Comparison of ENCODE assay signal across 26 cellular contexts in the genomic region with DNA sequence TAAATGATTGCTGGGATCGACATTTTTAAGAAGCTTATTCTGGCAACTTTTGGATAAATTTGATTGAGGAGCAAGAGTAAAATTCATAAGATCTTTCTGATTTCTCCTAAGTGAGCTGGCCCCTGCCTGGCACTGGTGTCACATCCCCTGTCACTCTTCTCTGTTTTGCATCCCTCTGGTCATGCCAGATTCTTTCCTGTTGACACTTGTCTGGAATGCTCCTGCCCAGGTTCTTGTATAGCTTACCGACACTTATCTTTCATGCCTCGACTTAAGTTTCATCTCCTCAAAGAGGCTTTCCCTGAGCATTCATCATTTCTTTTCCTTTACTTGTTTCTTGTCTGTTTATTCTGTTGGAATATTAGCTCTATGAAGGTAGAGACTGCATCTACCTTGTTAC. TPM values are rescaled to one million over a fixed set of nuclear protein-coding genes. Genes with fewer than 3 reads are reported as not detected.
DNase-seq lines count a peak whose midpoint lies in the region; ATAC-seq and TF ChIP-seq lines count a peak whose summit lies in the region.
"Had no signal": no experiment of that assay in that cellular context is flagged by ENCODE, and none has a peak within 500 bp of the region (broad histone marks: within the 10 kb centered on the region; RNA-seq: fewer than 3 reads in every experiment).

No MANE protein-coding gene starts in this region.

- no peak overlapping the region for H3K27ac Mint-ChIP-seq in Caco-2 (ENCODE audit: unreplicated experiment)
- H3K27ac Mint-ChIP-seq: CD8-positive, alpha-beta memory T cell; GM23338; IgD-negative memory B cell had no signal

- H3K27me3 ChIP-seq in Caco-2 (replicated peaks; ENCODE audit: control insufficient read depth, insufficient read depth, low read length): no peaks in the 10 kb centered on the region
- H3K27me3 ChIP-seq in RWPE2 (ENCODE audit: insufficient read depth, poor library complexity, severe bottlenecking): no peaks in the 10 kb centered on the region
- no peaks in the 10 kb centered on the region for H3K27me3 ChIP-seq in foreskin keratinocyte
- no peaks in the 10 kb centered on the region for H3K27me3 ChIP-seq in trophoblast cell (ENCODE audit: insufficient read depth, low read length)

- no peak overlapping the region for H3K4me3 Mint-ChIP-seq in Caco-2 (ENCODE audit: unreplicated experiment)
- H3K4me3 Mint-ChIP-seq: CD8-positive, alpha-beta memory T cell; GM23338; IgD-negative memory B cell had no signal

- peaks cover 2% of the 10 kb centered on the region for H3K79me1 ChIP-seq in trophoblast cell (ENCODE audit: low read length)

- H3K27ac ChIP-seq in RWPE2 (ENCODE audit: poor library complexity, severe bottlenecking) (peak overlapping the region; percentile 26), foreskin keratinocyte (no peak overlapping the region), trophoblast cell (ENCODE audit: low read depth, low read length) (no peak overlapping the region)
- H3K27ac ChIP-seq: C4-2B, SK-N-MC had no signal

- no peak overlapping the region for H2AFZ ChIP-seq in trophoblast cell (ENCODE audit: insufficient read depth, low read length, poor library complexity)
- H2AFZ ChIP-seq: GM23338 had no signal

- no peak overlapping the region for H4K12ac ChIP-seq in trophoblast cell (ENCODE audit: low read depth, low read length)

- no peak overlapping the region for H3K4me3 ChIP-seq in Caco-2 (ENCODE audit: low read depth, low read length)
- no peak overlapping the region for H3K4me3 ChIP-seq in RWPE2 (ENCODE audit: severe bottlenecking)
- H3K4me3 ChIP-seq in trophoblast cell (ENCODE audit: low read depth, low read length): no peak overlapping the region
- H3K4me3 ChIP-seq: GM23338, HAP-1, SK-N-MC had no signal

- no peak overlapping the region for H2BK5ac ChIP-seq in trophoblast cell (ENCODE audit: low read depth, low read length, poor library complexity)

- no peak overlapping the region for H3K23ac ChIP-seq in trophoblast cell (ENCODE audit: low read length)

- POLR2A ChIA-PET in Caco-2 (lab: Charles Lee): no interaction called here

- no peaks in the 10 kb centered on the region for H3K9me3 ChIP-seq in Caco-2
- no peaks in the 10 kb centered on the region for H3K9me3 ChIP-seq in RWPE2 (ENCODE audit: severe bottlenecking)
- no peaks in the 10 kb centered on the region for H3K9me3 ChIP-seq in trophoblast cell (ENCODE audit: insufficient read depth, low read depth, low read length)
- H3K9me3 ChIP-seq: HAP-1 had no signal

- CTCF ChIA-PET in Caco-2 (lab: Charles Lee): interaction anchor here (0.5 kb wide), 1 partner anchor 11 kb away, joined by 3 read pairs; no protein-coding TSS in a partner anchor

- intact Hi-C loops in Caco-2 (cut with micrococcal nuclease; ENCODE audit: unreplicated experiment): loop anchor here (2.0 kb wide), 2 partner anchors 47 to 73 kb away; no protein-coding TSS in a partner anchor
- intact Hi-C loops in left ventricle myocardium superior (cut with micrococcal nuclease): no loop called here

- H4K91ac ChIP-seq in trophoblast cell (ENCODE audit: low read depth, low read length): no peak overlapping the region

- H3K4ac ChIP-seq in trophoblast cell (ENCODE audit: low read depth, low read length): no peak overlapping the region

- no peak overlapping the region for H3K9ac ChIP-seq in trophoblast cell (ENCODE audit: low read length)

- DNase-seq in Caco-2 (peak; percentile 30 to 59), RWPE2 (ENCODE audit: low spot score) (no peak), foreskin keratinocyte (peak in 1 of 2 donors; percentile 9), trophoblast cell (peak; percentile 77 to 88), left ventricle myocardium superior (no peak), DMS53 (lab: John Stamatoyannopoulos, UW) (no peak), NOMO-1 treated with DMSO at 0.1 percent for 48 hours (lab: John Stamatoyannopoulos, UW; ENCODE audit: unreplicated experiment) (no peak)
- DNase-seq: CD8-positive, alpha-beta memory T cell; DMS79; MV-4-11; NCI-H1105 treated with DMSO at 0.1 percent for 48 hours; NCI-H1694; NCI-H2081; NCI-H2171; NCI-H345; NCI-H524; NCI-H82; RPMI8226; SHP77 treated with DMSO at 0.1 percent for 48 hours; SW 1271 had no signal

- no peaks in the 10 kb centered on the region for H3K36me3 Mint-ChIP-seq in Caco-2 (ENCODE audit: insufficient read depth, unreplicated experiment)
- H3K36me3 Mint-ChIP-seq: CD8-positive, alpha-beta memory T cell; IgD-negative memory B cell had no signal

- no peaks in the 10 kb centered on the region for H3K27me3 Mint-ChIP-seq in Caco-2 (ENCODE audit: insufficient read depth, unreplicated experiment)
- H3K27me3 Mint-ChIP-seq: CD8-positive, alpha-beta memory T cell; IgD-negative memory B cell had no signal

- TF ChIP-seq CTCF in Caco-2 (IDR thresholded peaks at IDR 0.05; ENCODE audit: insufficient read depth in 1 of 2, low read depth in 1 of 2, low read length in 1 of 2, severe bottlenecking in 1 of 2, unreplicated experiment in 1 of 2): no peak
- TF ChIP-seq CTCF in RWPE2 (IDR thresholded peaks at IDR 0.05; ENCODE audit: poor library complexity, severe bottlenecking): no peak
- TF ChIP-seq CTCF in foreskin keratinocyte (conservative IDR thresholded peaks at IDR 0.05): no peak

- ATAC-seq in RWPE2 (ENCODE audit: low read depth): no peak
- peak; percentile 31 for ATAC-seq in foreskin keratinocyte
- ATAC-seq in left ventricle myocardium superior: no peak
- ATAC-seq: GM23338 had no signal

- H3K4me1 ChIP-seq in Caco-2: peaks cover 40% of the 10 kb centered on the region
- H3K4me1 ChIP-seq in RWPE2 (ENCODE audit: insufficient read depth, poor library complexity, severe bottlenecking): peaks cover 11% of the 10 kb centered on the region
- no peaks in the 10 kb centered on the region for H3K4me1 ChIP-seq in foreskin keratinocyte
- H3K4me1 ChIP-seq in trophoblast cell (ENCODE audit: control insufficient read depth in 1 of 2, insufficient read depth in 2 of 2, low read length in 2 of 2): peaks cover 2 to 4% of the 10 kb centered on the region in 2 experiments
- H3K4me1 ChIP-seq: HAP-1 had no signal

- no peaks in the 10 kb centered on the region for H3K9me3 Mint-ChIP-seq in Caco-2 (ENCODE audit: unreplicated experiment)
- H3K9me3 Mint-ChIP-seq: GM23338 had no signal

- no peaks in the 10 kb centered on the region for H3K36me3 ChIP-seq in Caco-2 (ENCODE audit: control insufficient read depth, insufficient read depth, low read length)
- no peaks in the 10 kb centered on the region for H3K36me3 ChIP-seq in RWPE2 (ENCODE audit: low read depth)
- H3K36me3 ChIP-seq in trophoblast cell (ENCODE audit: control insufficient read depth in 1 of 2, insufficient read depth in 2 of 2, low read length in 2 of 2): no peaks in the 10 kb centered on the region
- H3K36me3 ChIP-seq: HAP-1 had no signal

- no peak overlapping the region for H2BK12ac ChIP-seq in trophoblast cell (ENCODE audit: low read length)

- no CpG with 5 or more reads among the region's 3 CpGs for WGBS in trophoblast cell (ENCODE audit: extremely low coverage, insufficient coverage, insufficient read length)

- H3K4me2 ChIP-seq in trophoblast cell (ENCODE audit: low read length): peak overlapping the region; percentile 30
- H3K4me2 ChIP-seq: GM23338 had no signal

- no peaks in the 10 kb centered on the region for H3K79me2 ChIP-seq in trophoblast cell (ENCODE audit: control insufficient read depth, insufficient read depth, low read length, poor library complexity)

- H3K4me1 Mint-ChIP-seq in Caco-2 (ENCODE audit: low read depth, unreplicated experiment): peaks cover 9% of the 10 kb centered on the region
- H3K4me1 Mint-ChIP-seq: CD8-positive, alpha-beta memory T cell had no signal

- no peak overlapping the region for H4K8ac ChIP-seq in trophoblast cell (ENCODE audit: low read depth, low read length)

- H2AK5ac ChIP-seq in trophoblast cell (ENCODE audit: low read length): no peak overlapping the region

- BruUV-seq in Caco-2 (replicated peaks; lab: Mats Ljungman, UMichigan): no TSS peak

- H2BK120ac ChIP-seq in trophoblast cell (ENCODE audit: insufficient read depth, low read length, poor library complexity): no peak overlapping the region

- H3K18ac ChIP-seq in trophoblast cell (ENCODE audit: low read length): no peak overlapping the region

- H3K14ac ChIP-seq in trophoblast cell (ENCODE audit: low read length): no peak overlapping the region

RNA-seq across cellular contexts. Expression of gene AASS, which starts 22.2 kb away (rescaled TPM):
- total RNA-seq in Caco-2 (2022): 11.3 and 14.0 TPM in 2 replicates
- total RNA-seq in foreskin keratinocyte: 12.6 and 13.6 TPM in 2 replicates
- 1.7 and 2.4 TPM in 2 replicates for polyA plus RNA-seq in foreskin keratinocyte
- polyA plus RNA-seq in trophoblast cell (2013): 16.1 and 16.4 TPM in 2 replicates
- 24.1 TPM for total RNA-seq in left ventricle myocardium superior
- total RNA-seq: OCI-LY7 had no signal

Comparison
In these comparisons a context has a peak if more than half of its experiments do, and no peak if none do; other contexts are left out.
1. DNase-seq: peak in Caco-2 (2 of 2) and trophoblast cell (2 of 2); none in RWPE2 (single experiment), left ventricle myocardium superior (single experiment), DMS53 (single experiment) and NOMO-1 treated with DMSO at 0.1 percent for 48 hours (single experiment).